9 cellular contexts compared by ENCODE assay signal in the genomic region with DNA sequence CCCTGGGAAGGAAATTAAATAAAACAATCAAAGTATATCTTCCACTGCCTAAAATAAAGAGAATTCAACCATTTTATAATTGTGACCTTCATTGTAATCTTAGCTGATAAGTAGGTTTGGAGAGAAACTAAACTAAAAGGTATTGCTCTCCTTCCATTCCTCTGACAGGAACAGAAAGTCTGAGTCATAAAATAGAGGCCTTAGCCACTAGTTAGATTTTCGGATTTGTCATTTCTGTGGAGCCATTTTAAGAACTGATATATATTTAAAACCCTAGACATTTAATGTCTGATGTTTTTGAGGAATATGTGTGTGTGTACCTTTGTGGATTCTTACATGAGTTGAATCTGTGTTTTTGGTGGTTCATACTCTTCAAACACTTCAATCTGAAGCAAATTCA. TPM values are rescaled to one million over a fixed set of nuclear protein-coding genes. Genes with fewer than 3 reads are reported as not detected.
A peak's percentile ranks its signal among the peaks of the same experiment; 100 is the strongest.
DNase-seq lines count a peak whose midpoint lies in the region; ATAC-seq lines count a peak whose summit lies in the region.
"Had no signal": no experiment of that assay in that cellular context is flagged by ENCODE, and none has a peak within 500 bp of the region (broad histone marks: within the 10 kb centered on the region; RNA-seq: fewer than 3 reads in every experiment).

No MANE protein-coding gene starts in this region.

- no peak overlapping the region for H3K4me3 ChIP-seq in right cardiac atrium (ENCODE audit: low read length)

- no peaks in the 10 kb centered on the region for H3K9me3 ChIP-seq in right cardiac atrium (ENCODE audit: control insufficient read depth, low read length)

- peak; percentile 82 for ATAC-seq in HG03045 (IDR thresholded peaks at IDR 0.05; ENCODE audit: unreplicated experiment)
- ATAC-seq in right cardiac atrium = no peak

- DNase-seq in activated CD4-positive, alpha-beta T cell treated with anti-CD3 and anti-CD28 coated beads, Interleukin-2, amount 10 ng/mL, durations not matched to agents 24 days and 14 days = no peak
- no peak for DNase-seq in activated CD4-positive, alpha-beta T cell treated with anti-CD3 and anti-CD28 coated beads for 4 hours
- no peak for DNase-seq in activated naive CD8-positive, alpha-beta T cell treated with anti-CD3 and anti-CD28 coated beads for 36 hours
- DNase-seq in DMS79 treated with DMSO at 0.1 percent for 48 hours (lab: John Stamatoyannopoulos, UW) (no peak), right cardiac atrium (no peak), NCI-H2171 treated with DMSO at 0.1 percent for 48 hours (lab: John Stamatoyannopoulos, UW) (no peak)

- H3K27ac Mint-ChIP-seq in activated CD4-positive, alpha-beta T cell treated with anti-CD3 and anti-CD28 coated beads, Interleukin-2, amount 10 ng/mL, durations not matched to agents 24 days and 14 days = peak overlapping the region; percentile 83
- peak overlapping the region; percentile 67 for H3K27ac Mint-ChIP-seq in activated naive CD8-positive, alpha-beta T cell treated with anti-CD3 and anti-CD28 coated beads for 36 hours
- H3K27ac Mint-ChIP-seq in stimulated activated naive CD8-positive, alpha-beta T cell treated with anti-CD3 and anti-CD28 coated beads, Interleukin-15, Interleukin-2, amounts not matched to agents 100 ng/mL and 50 ng/mL, for 24 hours = peak overlapping the region; percentile 74

- no peak overlapping the region for H3K27ac ChIP-seq in right cardiac atrium (ENCODE audit: low read length)

- H3K4me1 Mint-ChIP-seq in activated CD4-positive, alpha-beta T cell treated with anti-CD3 and anti-CD28 coated beads, Interleukin-2, amount 10 ng/mL, durations not matched to agents 24 days and 14 days = peaks cover 19% of the 10 kb centered on the region
- peaks cover 14% of the 10 kb centered on the region for H3K4me1 Mint-ChIP-seq in activated naive CD8-positive, alpha-beta T cell treated with anti-CD3 and anti-CD28 coated beads for 36 hours
- H3K4me1 Mint-ChIP-seq in stimulated activated naive CD8-positive, alpha-beta T cell treated with anti-CD3 and anti-CD28 coated beads, Interleukin-15, Interleukin-2, amounts not matched to agents 100 ng/mL and 50 ng/mL, for 24 hours (ENCODE audit: low read depth) = peaks cover 19% of the 10 kb centered on the region

- no peaks in the 10 kb centered on the region for H3K4me1 ChIP-seq in right cardiac atrium (ENCODE audit: control insufficient read depth, insufficient read depth, low read length)

- H3K27me3 Mint-ChIP-seq in activated CD4-positive, alpha-beta T cell treated with anti-CD3 and anti-CD28 coated beads, Interleukin-2, amount 10 ng/mL, durations not matched to agents 24 days and 14 days = no peaks in the 10 kb centered on the region
- H3K27me3 Mint-ChIP-seq in activated naive CD8-positive, alpha-beta T cell treated with anti-CD3 and anti-CD28 coated beads for 36 hours = no peaks in the 10 kb centered on the region
- no peaks in the 10 kb centered on the region for H3K27me3 Mint-ChIP-seq in stimulated activated naive CD8-positive, alpha-beta T cell treated with anti-CD3 and anti-CD28 coated beads, Interleukin-15, Interleukin-2, amounts not matched to agents 100 ng/mL and 50 ng/mL, for 24 hours

- no peaks in the 10 kb centered on the region for H3K36me3 Mint-ChIP-seq in activated CD4-positive, alpha-beta T cell treated with anti-CD3 and anti-CD28 coated beads, Interleukin-2, amount 10 ng/mL, durations not matched to agents 24 days and 14 days (ENCODE audit: low read depth)
- no peaks in the 10 kb centered on the region for H3K36me3 Mint-ChIP-seq in activated naive CD8-positive, alpha-beta T cell treated with anti-CD3 and anti-CD28 coated beads for 36 hours
- H3K36me3 Mint-ChIP-seq in stimulated activated naive CD8-positive, alpha-beta T cell treated with anti-CD3 and anti-CD28 coated beads, Interleukin-15, Interleukin-2, amounts not matched to agents 100 ng/mL and 50 ng/mL, for 24 hours (ENCODE audit: low read depth) = no peaks in the 10 kb centered on the region

- H3K4me3 Mint-ChIP-seq in activated CD4-positive, alpha-beta T cell treated with anti-CD3 and anti-CD28 coated beads, Interleukin-2, amount 10 ng/mL, durations not matched to agents 24 days and 14 days = peak overlapping the region; percentile 64
- H3K4me3 Mint-ChIP-seq in activated naive CD8-positive, alpha-beta T cell treated with anti-CD3 and anti-CD28 coated beads for 36 hours = no peak overlapping the region
- H3K4me3 Mint-ChIP-seq in stimulated activated naive CD8-positive, alpha-beta T cell treated with anti-CD3 and anti-CD28 coated beads, Interleukin-15, Interleukin-2, amounts not matched to agents 100 ng/mL and 50 ng/mL, for 24 hours = peak overlapping the region; percentile 48

- no peaks in the 10 kb centered on the region for H3K9me3 Mint-ChIP-seq in activated CD4-positive, alpha-beta T cell treated with anti-CD3 and anti-CD28 coated beads, Interleukin-2, amount 10 ng/mL, durations not matched to agents 24 days and 14 days
- no peaks in the 10 kb centered on the region for H3K9me3 Mint-ChIP-seq in activated naive CD8-positive, alpha-beta T cell treated with anti-CD3 and anti-CD28 coated beads for 36 hours
- H3K9me3 Mint-ChIP-seq in stimulated activated naive CD8-positive, alpha-beta T cell treated with anti-CD3 and anti-CD28 coated beads, Interleukin-15, Interleukin-2, amounts not matched to agents 100 ng/mL and 50 ng/mL, for 24 hours = no peaks in the 10 kb centered on the region

- no peaks in the 10 kb centered on the region for H3K27me3 ChIP-seq in right cardiac atrium (ENCODE audit: control insufficient read depth, insufficient read depth)

- WGBS in right cardiac atrium = 47% methylated on average over 1 of the region's 1 CpG

- intact Hi-C loops in activated CD4-positive, alpha-beta T cell treated with anti-CD3 and anti-CD28 coated beads, Interleukin-2, amount 10 ng/mL, durations not matched to agents 24 days and 14 days (cut with micrococcal nuclease) = loop anchor here (1.0 to 5.0 kb wide), 5 partner anchors 18 to 66 kb away; no protein-coding TSS in a partner anchor
- intact Hi-C loops in right cardiac atrium (cut with DNase I) = loop anchor here in 1 of 4 donors (10.0 kb wide), 1 partner anchor 45 kb away; no protein-coding TSS in a partner anchor

RNA-seq across cellular contexts. Expression of a gene that starts 11.8 kb away (rescaled TPM):
- total RNA-seq in activated CD4-positive, alpha-beta T cell treated with anti-CD3 and anti-CD28 coated beads, Interleukin-2, amount 10 ng/mL, durations not matched to agents 24 days and 14 days = not detected in 2 replicates
- not detected for total RNA-seq in activated naive CD8-positive, alpha-beta T cell treated with anti-CD3 and anti-CD28 coated beads for 36 hours
- under 1 TPM in 1 of 4 donors, not detected in 3; 0.45 TPM for total RNA-seq in right cardiac atrium
- polyA plus RNA-seq in right cardiac atrium = 0.05 TPM
- polyA plus RNA-seq: AG04450 had no signal
